In the genomic region with DNA sequence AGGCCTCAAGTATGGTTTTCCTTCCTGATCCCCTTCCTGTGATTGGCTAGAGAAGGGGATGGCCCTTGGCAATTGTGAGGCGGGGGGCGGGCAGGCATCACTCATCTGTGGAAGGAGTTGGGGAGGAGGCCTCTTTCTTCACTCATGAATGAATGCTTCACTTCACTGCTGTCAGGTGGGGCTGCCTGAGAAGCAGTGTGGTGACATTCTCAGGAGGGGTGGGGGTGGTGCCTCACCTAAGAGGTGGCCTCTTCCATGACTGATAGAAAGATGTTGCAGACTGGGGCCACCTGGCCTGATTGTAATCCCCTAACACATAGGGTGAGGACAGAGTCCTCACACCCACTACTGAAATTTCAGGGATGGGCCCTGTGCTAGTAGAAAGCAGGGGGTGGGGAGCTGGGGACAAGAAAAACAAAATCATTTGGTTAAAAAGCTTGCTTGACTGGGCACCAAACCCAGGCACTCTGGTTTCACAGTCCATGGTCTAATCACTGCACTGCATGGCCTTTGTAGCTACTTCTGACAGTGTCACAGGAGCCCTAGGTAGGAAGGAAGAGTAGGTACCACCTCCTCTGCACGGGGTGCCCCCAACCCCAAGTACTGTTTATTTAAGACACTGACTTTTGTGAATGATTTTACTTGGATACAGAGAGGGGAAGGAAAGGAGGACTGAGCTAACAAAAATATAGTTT, we compare ENCODE assay signal across 22 cellular contexts. TPM values are rescaled to one million over a fixed set of nuclear protein-coding genes. Genes with fewer than 3 reads are reported as not detected.
A peak's percentile ranks its signal among the peaks of the same experiment; 100 is the strongest.
DNase-seq lines count a peak whose midpoint lies in the region; ATAC-seq and TF ChIP-seq lines count a peak whose summit lies in the region.
"Had no signal": no experiment of that assay in that cellular context is flagged by ENCODE, and none has a peak within 500 bp of the region (broad histone marks: within the 10 kb centered on the region; RNA-seq: fewer than 3 reads in every experiment).

No MANE protein-coding gene starts in this region.

- H3K36me3 ChIP-seq in sigmoid colon: no peaks in the 10 kb centered on the region
- H3K36me3 ChIP-seq in Peyer's patch: no peaks in the 10 kb centered on the region

- TF ChIP-seq CTCF in nephron progenitor cell (IDR thresholded peaks at IDR 0.05) (no peak), sigmoid colon (IDR thresholded peaks at IDR 0.05) (no peak), Peyer's patch (IDR thresholded peaks at IDR 0.05) (no peak)

- no peak for TF ChIP-seq POLR2A in sigmoid colon (IDR thresholded peaks at IDR 0.05)
- no peak for TF ChIP-seq POLR2A in Peyer's patch (IDR thresholded peaks at IDR 0.05)

- peak overlapping the region; percentile 36 for H3K27ac ChIP-seq in epithelial cell of prostate
- H3K27ac ChIP-seq in sigmoid colon: no peak overlapping the region
- no peak overlapping the region for H3K27ac ChIP-seq in Peyer's patch
- H3K27ac ChIP-seq: KMS-11 had no signal

- H3K27me3 Mint-ChIP-seq in activated naive CD4-positive, alpha-beta T cell treated with anti-CD3 and anti-CD28 coated beads for 36 hours (ENCODE audit: low read depth): peaks cover 30% of the 10 kb centered on the region
- H3K27me3 Mint-ChIP-seq in nephron progenitor cell (ENCODE audit: low read depth, poor library complexity): peaks cover 6% of the 10 kb centered on the region

- TF ChIP-seq EP300 in sigmoid colon (IDR thresholded peaks at IDR 0.05): no peak

- no peaks in the 10 kb centered on the region for H3K36me3 Mint-ChIP-seq in activated naive CD4-positive, alpha-beta T cell treated with anti-CD3 and anti-CD28 coated beads for 36 hours (ENCODE audit: low read depth)
- no peaks in the 10 kb centered on the region for H3K36me3 Mint-ChIP-seq in nephron progenitor cell (ENCODE audit: low read depth)
- H3K36me3 Mint-ChIP-seq: CD14-positive monocyte had no signal

- DNase-seq in activated naive CD4-positive, alpha-beta T cell treated with anti-CD3 and anti-CD28 coated beads for 36 hours: peak; percentile 10
- no peak for DNase-seq in activated naive CD4-positive, alpha-beta T cell treated with Interleukin-2 at 50 U/mL for 16 hours
- DNase-seq in epithelial cell of prostate (ENCODE audit: low read depth, low spot score) (no peak), nephron progenitor cell (no peak), sigmoid colon (no peak), SW480 (ENCODE audit: low spot score) (no peak), Peyer's patch (no peak)
- DNase-seq: GDM1, GOT3, NCI-H1105 treated with DMSO at 0.1 percent for 48 hours, NCI-H1694, NCI-H2081, NCI-H2171, NCI-H524 treated with DMSO at 0.1 percent for 48 hours, NCI-H82 had no signal

- H3K27ac Mint-ChIP-seq in activated naive CD4-positive, alpha-beta T cell treated with anti-CD3 and anti-CD28 coated beads for 36 hours: no peak overlapping the region
- H3K27ac Mint-ChIP-seq in nephron progenitor cell: peak overlapping the region; percentile 13

- peak; percentile 59 for ATAC-seq in HG02610 (IDR thresholded peaks at IDR 0.05; ENCODE audit: unreplicated experiment)
- ATAC-seq: HCT116, Panc1 had no signal

- no peak overlapping the region for H3K4me3 Mint-ChIP-seq in activated naive CD4-positive, alpha-beta T cell treated with anti-CD3 and anti-CD28 coated beads for 36 hours
- no peak overlapping the region for H3K4me3 Mint-ChIP-seq in nephron progenitor cell
- H3K4me3 Mint-ChIP-seq: CD14-positive monocyte had no signal

- H3K4me1 Mint-ChIP-seq in activated naive CD4-positive, alpha-beta T cell treated with anti-CD3 and anti-CD28 coated beads for 36 hours (ENCODE audit: low read depth): peaks cover 11% of the 10 kb centered on the region
- peaks cover 33% of the 10 kb centered on the region for H3K4me1 Mint-ChIP-seq in nephron progenitor cell

- no peaks in the 10 kb centered on the region for H3K9me3 Mint-ChIP-seq in activated naive CD4-positive, alpha-beta T cell treated with anti-CD3 and anti-CD28 coated beads for 36 hours
- no peaks in the 10 kb centered on the region for H3K9me3 Mint-ChIP-seq in nephron progenitor cell

- CTCF ChIA-PET in activated naive CD4-positive, alpha-beta T cell treated with anti-CD3 and anti-CD28 coated beads for 36 hours (lab: Charles Lee): no interaction called here

- H3K9me3 ChIP-seq in sigmoid colon (no peaks in the 10 kb centered on the region), Peyer's patch (no peaks in the 10 kb centered on the region)

- intact Hi-C loops in activated naive CD4-positive, alpha-beta T cell treated with anti-CD3 and anti-CD28 coated beads for 36 hours (cut with micrococcal nuclease): no loop called here
- intact Hi-C loops in sigmoid colon (cut with DNase I): no loop called here

- 86 to 90% methylated on average over 3 of the region's 3 CpGs for WGBS in sigmoid colon, 2 donors

- H3K4me1 ChIP-seq in sigmoid colon (peaks cover 0 to 7% (median 3%) of the 10 kb centered on the region in 4 donors), Peyer's patch (no peaks in the 10 kb centered on the region)

- H3K4me3 ChIP-seq in sigmoid colon (no peak overlapping the region), Peyer's patch (no peak overlapping the region)

- H3K27me3 ChIP-seq in sigmoid colon (no peaks in the 10 kb centered on the region), Peyer's patch (no peaks in the 10 kb centered on the region)

RNA-seq across cellular contexts. Expression of a gene that starts 5.6 kb away (rescaled TPM):
- 10 to 100 TPM; 14.0 to 14.7 TPM for total RNA-seq in activated naive CD4-positive, alpha-beta T cell treated with anti-CD3 and anti-CD28 coated beads for 36 hours
- total RNA-seq in sigmoid colon (10 to 100 TPM; 24.7 to 57.9 (median 47.1) TPM), Peyer's patch (10 to 100 TPM in 1 of 4 donors, 1 to 10 TPM in 3; 2.7 to 14.4 (median 7.0) TPM)
- 1 to 10 TPM; 2.5 to 6.6 (median 6.4) TPM for polyA plus RNA-seq in sigmoid colon
- total RNA-seq: A172, HT1080 had no signal
